In genomic region chr22:40121463-40121862, GRCh38 we compare ENCODE assay signal across 16 cellular contexts. TPM values are rescaled to one million over a fixed set of nuclear protein-coding genes. Genes with fewer than 3 reads are reported as not detected.
DNase-seq lines count a peak whose midpoint lies in the region; ATAC-seq, FAIRE-seq and TF ChIP-seq lines count a peak whose summit lies in the region.
"Had no signal": no experiment of that assay in that cellular context is flagged by ENCODE, and none has a peak within 500 bp of the region (broad histone marks: within the 10 kb centered on the region; RNA-seq: fewer than 3 reads in every experiment).

No MANE protein-coding gene starts in this region.

- H3K23ac ChIP-seq in mesendoderm (ENCODE audit: low read length), result no peak overlapping the region

- no peak overlapping the region for H3K4me2 ChIP-seq in mesendoderm (ENCODE audit: low read length)

- no peak overlapping the region for H3K9ac ChIP-seq in mesendoderm (ENCODE audit: low read length)

- no peak overlapping the region for H4K5ac ChIP-seq in mesendoderm (ENCODE audit: low read length)

- H3K56ac ChIP-seq in mesendoderm (ENCODE audit: low read length), result no peak overlapping the region

- TF ChIP-seq CTCF in VCaP (conservative IDR thresholded peaks at IDR 0.05), result no peak

- CTCF ChIA-PET in activated CD8-positive, alpha-beta memory T cell treated with anti-CD3 and anti-CD28 coated beads, Interleukin-2, amount 10 ng/mL, durations not matched to agents 7 days and 5 days (lab: Charles Lee), result interaction anchor here (0.9 kb wide), 1 partner anchor 13 kb away, joined by 4 read pairs; no protein-coding TSS in a partner anchor

- H3K4me1 Mint-ChIP-seq in activated CD8-positive, alpha-beta memory T cell treated with anti-CD3 and anti-CD28 coated beads, Interleukin-2, amount 10 ng/mL, durations not matched to agents 7 days and 5 days, result peaks cover 38% of the 10 kb centered on the region
- H3K4me1 Mint-ChIP-seq in stimulated activated memory B cell treated with anti-CD40 and anti-IgM and Interleukin-4, amounts not matched to agents 10 μg/mL and 1 μg/mL and 100 μg/mL, for 72 hours, result peaks cover 36% of the 10 kb centered on the region

- no peak overlapping the region for H2BK15ac ChIP-seq in mesendoderm (replicated peaks; ENCODE audit: low read depth)

- no peaks in the 10 kb centered on the region for H3K27me3 Mint-ChIP-seq in activated CD8-positive, alpha-beta memory T cell treated with anti-CD3 and anti-CD28 coated beads, Interleukin-2, amount 10 ng/mL, durations not matched to agents 7 days and 5 days
- no peaks in the 10 kb centered on the region for H3K27me3 Mint-ChIP-seq in stimulated activated memory B cell treated with anti-CD40 and anti-IgM and Interleukin-4, amounts not matched to agents 10 μg/mL and 1 μg/mL and 100 μg/mL, for 72 hours

- no CpG with 5 or more reads among the region's 6 CpGs for WGBS in mesendoderm (ENCODE audit: extremely low coverage, insufficient coverage, low lambda C conversion rate)

- peak; percentile 58 for DNase-seq in activated CD8-positive, alpha-beta memory T cell treated with anti-CD3 and anti-CD28 coated beads, Interleukin-2, amount 10 ng/mL, durations not matched to agents 7 days and 5 days
- no peak for DNase-seq in activated CD8-positive, alpha-beta memory T cell treated with anti-CD3 and anti-CD28 coated beads, Interleukin-2, amount 50 U/mL, for 48 hours
- DNase-seq in mesendoderm (peak; percentile 11), superior temporal gyrus (ENCODE audit: extremely low spot score) (peak; percentile 22), urothelium cell line (ENCODE audit: low spot score) (no peak)
- DNase-seq: activated CD8-positive, alpha-beta memory T cell treated with anti-CD3 and anti-CD28 coated beads for 24 hours; activated naive CD4-positive, alpha-beta T cell treated with anti-CD3 and anti-CD28 coated beads for 36 hours; DMS79 treated with DMSO at 0.1 percent for 48 hours; NCI-H69; small intestine had no signal

- no peak overlapping the region for H4K8ac ChIP-seq in mesendoderm (ENCODE audit: low read depth, low read length)

- no peak for FAIRE-seq in urothelium cell line (lab: Jason Lieb, UNC)
- FAIRE-seq: small intestine had no signal

- H3K79me1 ChIP-seq in mesendoderm (ENCODE audit: low read length), result no peaks in the 10 kb centered on the region

- H3K18ac ChIP-seq in mesendoderm (ENCODE audit: low read length), result no peak overlapping the region

- H3K4me3 ChIP-seq in mesendoderm (ENCODE audit: low read length), result no peak overlapping the region
- H3K4me3 ChIP-seq: thoracic aorta had no signal

- no peak overlapping the region for H2BK120ac ChIP-seq in mesendoderm (ENCODE audit: low read depth, low read length)

- H3K27ac Mint-ChIP-seq in activated CD8-positive, alpha-beta memory T cell treated with anti-CD3 and anti-CD28 coated beads, Interleukin-2, amount 10 ng/mL, durations not matched to agents 7 days and 5 days, result peak overlapping the region; percentile 29
- H3K27ac Mint-ChIP-seq in stimulated activated memory B cell treated with anti-CD40 and anti-IgM and Interleukin-4, amounts not matched to agents 10 μg/mL and 1 μg/mL and 100 μg/mL, for 72 hours, result no peak overlapping the region
- H3K27ac Mint-ChIP-seq: activated naive CD4-positive, alpha-beta T cell treated with anti-CD3 and anti-CD28 coated beads for 36 hours had no signal

- peak; percentile 57 for ATAC-seq in activated CD8-positive, alpha-beta memory T cell treated with anti-CD3 and anti-CD28 coated beads, Interleukin-2, amount 10 ng/mL, durations not matched to agents 7 days and 5 days
- no peak for ATAC-seq in stimulated activated memory B cell treated with anti-CD40 and anti-IgM and Interleukin-4, amounts not matched to agents 10 μg/mL and 1 μg/mL and 100 μg/mL, for 72 hours
- no peak for ATAC-seq in HG03280 (IDR thresholded peaks at IDR 0.05; ENCODE audit: unreplicated experiment)
- ATAC-seq: esophagus mucosa, left colon had no signal

- H3K9me3 Mint-ChIP-seq in activated CD8-positive, alpha-beta memory T cell treated with anti-CD3 and anti-CD28 coated beads, Interleukin-2, amount 10 ng/mL, durations not matched to agents 7 days and 5 days (ENCODE audit: low read depth), result no peaks in the 10 kb centered on the region
- H3K9me3 Mint-ChIP-seq in stimulated activated memory B cell treated with anti-CD40 and anti-IgM and Interleukin-4, amounts not matched to agents 10 μg/mL and 1 μg/mL and 100 μg/mL, for 72 hours, result no peaks in the 10 kb centered on the region
- H3K9me3 Mint-ChIP-seq: activated naive CD4-positive, alpha-beta T cell treated with anti-CD3 and anti-CD28 coated beads for 36 hours had no signal

- H2AK5ac ChIP-seq in mesendoderm (ENCODE audit: low read length), result no peak overlapping the region

- no peaks in the 10 kb centered on the region for H3K36me3 ChIP-seq in mesendoderm (ENCODE audit: control insufficient read depth, insufficient read depth, low read length)
- H3K36me3 ChIP-seq: thoracic aorta had no signal

- peaks cover 12% of the 10 kb centered on the region for H3K36me3 Mint-ChIP-seq in activated CD8-positive, alpha-beta memory T cell treated with anti-CD3 and anti-CD28 coated beads, Interleukin-2, amount 10 ng/mL, durations not matched to agents 7 days and 5 days
- H3K36me3 Mint-ChIP-seq in stimulated activated memory B cell treated with anti-CD40 and anti-IgM and Interleukin-4, amounts not matched to agents 10 μg/mL and 1 μg/mL and 100 μg/mL, for 72 hours, result peaks cover 26% of the 10 kb centered on the region

- no peak overlapping the region for H3K4me3 Mint-ChIP-seq in activated CD8-positive, alpha-beta memory T cell treated with anti-CD3 and anti-CD28 coated beads, Interleukin-2, amount 10 ng/mL, durations not matched to agents 7 days and 5 days
- no peak overlapping the region for H3K4me3 Mint-ChIP-seq in stimulated activated memory B cell treated with anti-CD40 and anti-IgM and Interleukin-4, amounts not matched to agents 10 μg/mL and 1 μg/mL and 100 μg/mL, for 72 hours
- H3K4me3 Mint-ChIP-seq: activated naive CD4-positive, alpha-beta T cell treated with anti-CD3 and anti-CD28 coated beads for 36 hours had no signal

- H3K4me1 ChIP-seq in mesendoderm (ENCODE audit: control insufficient read depth, low read depth, low read length), result peaks cover 3% of the 10 kb centered on the region

- H3K27me3 ChIP-seq in mesendoderm (ENCODE audit: insufficient read depth, low read length, poor library complexity), result no peaks in the 10 kb centered on the region

- H2BK5ac ChIP-seq in mesendoderm (ENCODE audit: low read length), result no peak overlapping the region

- no peak overlapping the region for H3K4ac ChIP-seq in mesendoderm (ENCODE audit: low read depth, low read length)

- peak overlapping the region; percentile 22; the same call in 1 of the 2 replicates for H3K27ac ChIP-seq in VCaP
- no peak overlapping the region for H3K27ac ChIP-seq in mesendoderm (ENCODE audit: low read depth, low read length)
- H3K27ac ChIP-seq: thoracic aorta had no signal

- no peaks in the 10 kb centered on the region for H3K79me2 ChIP-seq in mesendoderm (ENCODE audit: control insufficient read depth, insufficient read depth, low read length)

RNA-seq across cellular contexts. Expression of gene TNRC6B, which starts 56.3 kb away (rescaled TPM):
- total RNA-seq in activated CD8-positive, alpha-beta memory T cell treated with anti-CD3 and anti-CD28 coated beads, Interleukin-2, amount 10 ng/mL, durations not matched to agents 7 days and 5 days, result 10 to 100 TPM; 40.0 to 72.5 TPM
- polyA plus RNA-seq in mesendoderm (2013, experiment 1 of 2), result 8.0 TPM
- polyA plus RNA-seq in mesendoderm (2013, experiment 2 of 2), result 7.4 TPM

Comparison
In these comparisons a context has a peak if more than half of its experiments do, and no peak if none do; other contexts are left out.
1. DNase-seq: peak in activated CD8-positive, alpha-beta memory T cell treated with anti-CD3 and anti-CD28 coated beads, Interleukin-2, amount 10 ng/mL, durations not matched to agents 7 days and 5 days (single experiment), mesendoderm (single experiment) and superior temporal gyrus (single experiment); none in activated CD8-positive, alpha-beta memory T cell treated with anti-CD3 and anti-CD28 coated beads, Interleukin-2, amount 50 U/mL, for 48 hours (single experiment) and urothelium cell line (single experiment).